ENCODE assay signal across 9 cellular contexts in genomic region chr9:88991066-88992030, GRCh38. TPM values are rescaled to one million over a fixed set of nuclear protein-coding genes. Genes with fewer than 3 reads are reported as not detected.
DNase-seq lines count a peak whose midpoint lies in the region; ATAC-seq, FAIRE-seq and TF ChIP-seq lines count a peak whose summit lies in the region.
"Had no signal": no experiment of that assay in that cellular context is flagged by ENCODE, and none has a peak within 500 bp of the region (broad histone marks: within the 10 kb centered on the region; RNA-seq: fewer than 3 reads in every experiment).

Gene S1PR3 (plus strand): TSS chr9:88991468. CDS start chr9:89001201, 9,733 bp downstream.

- H3K27ac ChIP-seq in C4-2B: peak within 1 kb of the TSS; percentile 85
- H3K27ac ChIP-seq in brain microvascular endothelial cell: peak within 1 kb of the TSS; percentile 73
- no peak within 1 kb of the TSS for H3K27ac ChIP-seq in keratinocyte (ENCODE audit: control insufficient read depth, insufficient read depth, low read length)

- no peaks in the 10 kb centered on the region for H4K20me1 ChIP-seq in keratinocyte (ENCODE audit: control insufficient read depth, extremely low read depth, insufficient read depth, low read length)

- H3K4me2 ChIP-seq in keratinocyte (ENCODE audit: control insufficient read depth, extremely low read depth, insufficient read depth, low read depth, low read length): peak within 1 kb of the TSS; percentile 78

- peak within 1 kb of the TSS; percentile 85 for H2AFZ ChIP-seq in keratinocyte (ENCODE audit: control insufficient read depth, low read length)

- no peak for ATAC-seq in GM18873 (IDR thresholded peaks at IDR 0.05; ENCODE audit: low FRiP score, unreplicated experiment)

- dilution Hi-C loops in keratinocyte (cut with MboI; ENCODE audit: extremely low pct_ligation_motif_present, low sequenced_read_pairs): no loop called here

- H3K27me3 ChIP-seq in brain microvascular endothelial cell (replicated peaks) (no peaks in the 10 kb centered on the region), keratinocyte (ENCODE audit: control insufficient read depth, extremely low read depth, insufficient read depth, low read length) (no peaks in the 10 kb centered on the region)

- DNase-seq in NCI-H226: peak; percentile 11
- no peak for DNase-seq in brain microvascular endothelial cell
- no peak for DNase-seq in keratinocyte (ENCODE audit: low read depth, low spot score)
- DNase-seq in stimulated activated CD4-positive, alpha-beta T cell treated with anti-CD3 and anti-CD28 coated beads, Interleukin-15, amount 100 ng/mL, for 24 hours: peak; percentile 71
- no peak for DNase-seq in NCI-H146 treated with DMSO at 0.1 percent for 48 hours (lab: John Stamatoyannopoulos, UW; ENCODE audit: unreplicated experiment)
- no peak for DNase-seq in activated CD4-positive, CD25-positive, alpha-beta regulatory T cell (lab: John Stamatoyannopoulos, UW)

- no peaks in the 10 kb centered on the region for H3K4me1 ChIP-seq in keratinocyte (ENCODE audit: control insufficient read depth, extremely low read depth, insufficient read depth, low read length)

- no peaks in the 10 kb centered on the region for H3K9me1 ChIP-seq in keratinocyte (ENCODE audit: control insufficient read depth, extremely low read depth, insufficient read depth, low read length)

- peaks cover 31% of the 10 kb centered on the region for H3K36me3 ChIP-seq in brain microvascular endothelial cell (replicated peaks)
- no peaks in the 10 kb centered on the region for H3K36me3 ChIP-seq in keratinocyte (ENCODE audit: control insufficient read depth in 2 of 2, extremely low read depth in 1 of 2, insufficient read depth in 2 of 2, low read length in 2 of 2)

- peak within 1 kb of the TSS; percentile 61 for H3K9ac ChIP-seq in keratinocyte (ENCODE audit: control insufficient read depth, extremely low read depth, insufficient read depth, low read length)

- in situ Hi-C loops in brain microvascular endothelial cell (cut with HindIII; ENCODE audit: low pct_ligation_motif_present, low sequenced_read_pairs): no loop called here

- no peak for FAIRE-seq in keratinocyte (lab: Jason Lieb, UNC)
- FAIRE-seq: endometrium had no signal

- H3K4me3 ChIP-seq in brain microvascular endothelial cell (ENCODE audit: low read depth, low read length): peak within 1 kb of the TSS; percentile 97
- peak within 1 kb of the TSS; percentile 55 to 74 (median 63) for H3K4me3 ChIP-seq in keratinocyte (ENCODE audit: control insufficient read depth in 2 of 3, extremely low read depth in 1 of 3, insufficient read depth in 2 of 3, low read depth in 1 of 3, low read length in 3 of 3)

- no peaks in the 10 kb centered on the region for H3K79me2 ChIP-seq in keratinocyte (ENCODE audit: control insufficient read depth, insufficient read depth, low read length)

- TF ChIP-seq CTCF in C4-2B (conservative IDR thresholded peaks at IDR 0.05) (peak; percentile 25), brain microvascular endothelial cell (IDR thresholded peaks at IDR 0.05; ENCODE audit: low read depth, low read length, missing control alignments) (no peak), keratinocyte (optimal IDR thresholded peaks at IDR 0.05 in 1 of 3, IDR thresholded peaks at IDR 0.05 in 1 of 3, conservative IDR thresholded peaks at IDR 0.05 in 1 of 3; ENCODE audit: extremely low read depth in 1 of 3, insufficient read depth in 2 of 3, low read length in 3 of 3) (peak in 2 of 3 experiments; percentile 18 to 22)

- no peaks in the 10 kb centered on the region for H3K9me3 ChIP-seq in keratinocyte (ENCODE audit: control insufficient read depth, low read depth, low read length)

RNA-seq across cellular contexts. Expression of gene S1PR3, which starts in this region (rescaled TPM):
- polyA plus RNA-seq in keratinocyte: 4.1 to 5.3 TPM (median 4.6 TPM) in 3 replicates
- polyA plus RNA-seq in keratinocyte (2011; ENCODE audit: low read depth): 0.24 TPM
- polyA plus RNA-seq in keratinocyte (2011; cell fraction: cytosol; rRNA removed): 3.5 and 3.7 TPM in 2 replicates
- polyA plus RNA-seq in keratinocyte (2011; cell fraction: nucleus; rRNA removed): 4.4 and 5.7 TPM in 2 replicates
- polyA plus RNA-seq in keratinocyte (2012; ENCODE audit: low replicate concordance): 0.72 and 5.2 TPM in 2 replicates
- 6.4 to 11.4 TPM (median 9.7 TPM) in 3 replicates for polyA minus RNA-seq in keratinocyte
- 5.9 TPM for polyA minus RNA-seq in keratinocyte (2011; cell fraction: cytosol; rRNA and poly(A)+ RNA removed)
- polyA minus RNA-seq in keratinocyte (2011; cell fraction: nucleus; rRNA and poly(A)+ RNA removed): 5.6 and 9.5 TPM in 2 replicates

Comparison
In these comparisons a context has a peak if more than half of its experiments do, and no peak if none do; other contexts are left out.
1. DNase-seq: peak in NCI-H226 (single experiment) and stimulated activated CD4-positive, alpha-beta T cell treated with anti-CD3 and anti-CD28 coated beads, Interleukin-15, amount 100 ng/mL, for 24 hours (single experiment); none in brain microvascular endothelial cell (single experiment), keratinocyte (single experiment), NCI-H146 treated with DMSO at 0.1 percent for 48 hours (single experiment) and activated CD4-positive, CD25-positive, alpha-beta regulatory T cell (0 of 4).